Comparison of ENCODE assay signal across 10 cellular contexts in genomic region chr9:69461084-69461483, GRCh38.
"Had no signal": no experiment of that assay in that cellular context is flagged by ENCODE, and none has a peak within 500 bp of the region (broad histone marks: within the 10 kb centered on the region; RNA-seq: fewer than 3 reads in every experiment).

No MANE protein-coding gene starts in this region.

- H3K4me1 ChIP-seq: HAP-1 had no signal

- H3K9ac ChIP-seq: GM23248 had no signal

- FAIRE-seq: H1, H54 had no signal

- H3K36me3 ChIP-seq: HAP-1 had no signal

- H3K4me2 ChIP-seq: GM23338 had no signal

- H3K9me3 ChIP-seq: HAP-1 had no signal

- H3K9me3 Mint-ChIP-seq: GM23338, H9, HFFc6 had no signal

- DNase-seq: GM23248, H7, H9, HCEC 1CT, HFFc6 had no signal

- H3K4me3 Mint-ChIP-seq: GM23338, H9, HFFc6 had no signal

- H2AFZ ChIP-seq: GM23248, GM23338 had no signal

- H3K4me3 ChIP-seq: GM23248, GM23338, HAP-1 had no signal

- H3K27ac Mint-ChIP-seq: GM23338, H9, HFFc6 had no signal

- H3K27ac ChIP-seq: GM23248 had no signal

- ATAC-seq: GM23338, HCT116 had no signal
